ENCODE assay signal across 17 cellular contexts in genomic region chr16:74567901-74568300, GRCh38. TPM values are rescaled to one million over a fixed set of nuclear protein-coding genes. Genes with fewer than 3 reads are reported as not detected.
DNase-seq lines count a peak whose midpoint lies in the region; ATAC-seq and TF ChIP-seq lines count a peak whose summit lies in the region.
"Had no signal": no experiment of that assay in that cellular context is flagged by ENCODE, and none has a peak within 500 bp of the region (broad histone marks: within the 10 kb centered on the region; RNA-seq: fewer than 3 reads in every experiment).

No MANE protein-coding gene starts in this region.

- intact Hi-C loops in CD4-positive, alpha-beta memory T cell (cut with micrococcal nuclease): loop anchor here (5.0 kb wide), 1 partner anchor 34 kb away; no protein-coding TSS in a partner anchor
- intact Hi-C loops in activated CD8-positive, alpha-beta T cell treated with anti-CD3 and anti-CD28 coated beads for 36 hours (cut with micrococcal nuclease): no loop called here

- H3K4me3 Mint-ChIP-seq in CD4-positive, alpha-beta memory T cell: peak overlapping the region in 3 of 8 donors; percentile 6 to 38 (median 21)
- no peak overlapping the region for H3K4me3 Mint-ChIP-seq in activated CD8-positive, alpha-beta T cell treated with anti-CD3 and anti-CD28 coated beads for 36 hours
- H3K4me3 Mint-ChIP-seq in immature natural killer cell: peak overlapping the region in 3 of 5 donors; percentile 25 to 57 (median 47)

- H3K27me3 ChIP-seq in CD4-positive, alpha-beta memory T cell (ENCODE audit: insufficient read depth, low read length): no peaks in the 10 kb centered on the region
- no peaks in the 10 kb centered on the region for H3K27me3 ChIP-seq in right atrium auricular region

- no peak for TF ChIP-seq CTCF in activated CD8-positive, alpha-beta T cell treated with anti-CD3 and anti-CD28 coated beads for 36 hours (IDR thresholded peaks at IDR 0.05)
- no peak for TF ChIP-seq CTCF in right atrium auricular region (IDR thresholded peaks at IDR 0.05)

- no peaks in the 10 kb centered on the region for H3K36me3 ChIP-seq in CD4-positive, alpha-beta memory T cell (ENCODE audit: insufficient read depth, low read length)
- H3K36me3 ChIP-seq in right atrium auricular region: no peaks in the 10 kb centered on the region

- no peak overlapping the region for H3K4me3 ChIP-seq in CD4-positive, alpha-beta memory T cell (ENCODE audit: low read length in 2 of 2)
- H3K4me3 ChIP-seq in right atrium auricular region: no peak overlapping the region
- H3K4me3 ChIP-seq: GM23248, K562 had no signal

- peak overlapping the region; percentile 67 to 91 (median 70) for H3K27ac Mint-ChIP-seq in CD4-positive, alpha-beta memory T cell
- H3K27ac Mint-ChIP-seq in activated CD8-positive, alpha-beta T cell treated with anti-CD3 and anti-CD28 coated beads for 36 hours: peak overlapping the region; percentile 20
- peak overlapping the region in 3 of 6 donors; percentile 20 to 55 (median 43) for H3K27ac Mint-ChIP-seq in immature natural killer cell

- H3K9me3 Mint-ChIP-seq in CD4-positive, alpha-beta memory T cell: no peaks in the 10 kb centered on the region
- H3K9me3 Mint-ChIP-seq in activated CD8-positive, alpha-beta T cell treated with anti-CD3 and anti-CD28 coated beads for 36 hours: no peaks in the 10 kb centered on the region
- H3K9me3 Mint-ChIP-seq in immature natural killer cell: no peaks in the 10 kb centered on the region

- peaks cover 13 to 19% of the 10 kb centered on the region in 2 donors for H3K36me3 Mint-ChIP-seq in CD4-positive, alpha-beta memory T cell
- H3K36me3 Mint-ChIP-seq in activated CD8-positive, alpha-beta T cell treated with anti-CD3 and anti-CD28 coated beads for 36 hours (ENCODE audit: low read depth): peaks cover 9% of the 10 kb centered on the region
- H3K36me3 Mint-ChIP-seq in immature natural killer cell: peaks cover 0 to 4% (median 0%) of the 10 kb centered on the region in 3 donors

- H3K9me3 ChIP-seq in CD4-positive, alpha-beta memory T cell (ENCODE audit: control insufficient read depth in 1 of 2, low read length in 2 of 2): no peaks in the 10 kb centered on the region
- no peaks in the 10 kb centered on the region for H3K9me3 ChIP-seq in right atrium auricular region

- POLR2A ChIA-PET in CD4-positive, alpha-beta memory T cell (lab: Charles Lee; ENCODE audit: partially characterized antibody): interaction anchor here (0.7 kb wide), 1 partner anchor 10 kb away, joined by 3 read pairs; no protein-coding TSS in a partner anchor
- POLR2A ChIA-PET in activated CD8-positive, alpha-beta T cell treated with anti-CD3 and anti-CD28 coated beads for 36 hours (lab: Charles Lee): interaction anchor here (1.1 to 1.8 kb wide), 3 partner anchors 10 to 20 kb away, joined by 3 to 4 read pairs (median 3); no protein-coding TSS in a partner anchor

- H3K27ac ChIP-seq in CD4-positive, alpha-beta memory T cell (ENCODE audit: low read depth, low read length): no peak overlapping the region
- no peak overlapping the region for H3K27ac ChIP-seq in right atrium auricular region
- H3K27ac ChIP-seq: GM23248 had no signal

- peak; percentile 4 for DNase-seq in NCI-H82 (lab: John Stamatoyannopoulos, UW)
- no peak for DNase-seq in NCI-H82 treated with DMSO at 0.1 percent for 48 hours (lab: John Stamatoyannopoulos, UW; ENCODE audit: unreplicated experiment)
- DNase-seq in CD4-positive, alpha-beta memory T cell: no peak
- no peak for DNase-seq in activated CD8-positive, alpha-beta T cell treated with anti-CD3 and anti-CD28 coated beads for 36 hours
- no peak for DNase-seq in immature natural killer cell
- no peak for DNase-seq in RPMI8226
- no peak for DNase-seq in HuH-7 (ENCODE audit: low spot score)
- no peak for DNase-seq in right atrium auricular region (ENCODE audit: low spot score)
- DNase-seq: 8988T, GM23248, MV-4-11, NCI-H1417, NCI-H1930, NCI-H446 treated with DMSO at 0.1 percent for 48 hours, PC-3 had no signal

- H3K4me1 ChIP-seq in CD4-positive, alpha-beta memory T cell (ENCODE audit: insufficient read depth, low read length): peaks cover 93% of the 10 kb centered on the region
- peaks cover 0 to 34% of the 10 kb centered on the region in 2 donors for H3K4me1 ChIP-seq in right atrium auricular region

- H3K4me1 Mint-ChIP-seq in CD4-positive, alpha-beta memory T cell: peaks cover 57 to 96% (median 79%) of the 10 kb centered on the region in 4 donors
- H3K4me1 Mint-ChIP-seq in activated CD8-positive, alpha-beta T cell treated with anti-CD3 and anti-CD28 coated beads for 36 hours (ENCODE audit: low read depth): peaks cover 77% of the 10 kb centered on the region
- H3K4me1 Mint-ChIP-seq in immature natural killer cell: peaks cover 83 to 96% of the 10 kb centered on the region in 2 donors

- CTCF ChIA-PET in CD4-positive, alpha-beta memory T cell (lab: Charles Lee; ENCODE audit: partially characterized antibody): interaction anchor here (0.7 kb wide), 1 partner anchor 25 kb away, joined by 3 read pairs; no protein-coding TSS in a partner anchor
- CTCF ChIA-PET in activated CD8-positive, alpha-beta T cell treated with anti-CD3 and anti-CD28 coated beads for 36 hours (lab: Charles Lee): no interaction called here

- ATAC-seq in activated CD8-positive, alpha-beta T cell treated with anti-CD3 and anti-CD28 coated beads for 36 hours: no peak
- ATAC-seq: HCT116, K562, PC-3 had no signal

- H3K27me3 Mint-ChIP-seq in CD4-positive, alpha-beta memory T cell: no peaks in the 10 kb centered on the region
- no peaks in the 10 kb centered on the region for H3K27me3 Mint-ChIP-seq in activated CD8-positive, alpha-beta T cell treated with anti-CD3 and anti-CD28 coated beads for 36 hours
- H3K27me3 Mint-ChIP-seq in immature natural killer cell (ENCODE audit: low read depth in 3 of 3): no peaks in the 10 kb centered on the region

RNA-seq across cellular contexts. Expression of gene GLG1, which starts 39.0 kb away (rescaled TPM):
- total RNA-seq in CD4-positive, alpha-beta memory T cell: 100 to 1,000 TPM; 173 to 176 TPM
- 100 to 1,000 TPM; 121 to 209 TPM for polyA plus RNA-seq in CD4-positive, alpha-beta memory T cell
- total RNA-seq in activated CD8-positive, alpha-beta T cell treated with anti-CD3 and anti-CD28 coated beads for 36 hours: 10 to 100 TPM; 70.0 to 74.9 TPM
- polyA plus RNA-seq in immature natural killer cell: 100 to 1,000 TPM in 1 of 3 donors, 10 to 100 TPM in 2; 80.8 to 190 (median 86.3) TPM
- 100 to 1,000 TPM; 102 to 123 TPM for total RNA-seq in right atrium auricular region
